In genomic region chr5:117039035-117039434, GRCh38 we compare ENCODE assay signal across 8 cellular contexts.
"Had no signal": no experiment of that assay in that cellular context is flagged by ENCODE, and none has a peak within 500 bp of the region (broad histone marks: within the 10 kb centered on the region; RNA-seq: fewer than 3 reads in every experiment).

No MANE protein-coding gene starts in this region.

- DNase-seq: GDM1, GF-D8 had no signal

- H3K4me3 ChIP-seq: GM12878 had no signal

- FAIRE-seq: G401.6, GM12878, GM12891, GM12892, GM18507, GM19239 had no signal
